ENCODE assay signal across 20 cellular contexts in the genomic region with DNA sequence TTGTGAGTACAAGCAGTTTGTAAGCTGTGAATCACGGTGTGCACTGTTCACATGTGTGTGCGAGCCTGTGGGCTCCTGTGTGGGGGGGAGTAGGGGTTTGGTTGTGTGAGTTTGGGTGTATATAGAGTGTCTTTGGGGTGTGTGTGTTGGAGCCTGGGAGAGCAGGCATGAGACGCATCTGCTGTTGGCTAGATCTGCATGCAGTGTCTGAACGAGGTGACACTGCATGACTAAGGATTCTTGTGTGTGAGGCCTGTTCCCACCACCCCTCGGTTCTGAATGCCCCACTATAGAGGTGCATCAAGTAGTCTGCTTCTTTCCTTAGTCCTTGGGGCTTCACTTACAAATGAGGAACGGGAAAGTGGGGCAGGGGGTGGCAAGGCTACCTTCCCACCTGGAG.
DNase-seq lines count a peak whose midpoint lies in the region; ATAC-seq, FAIRE-seq and TF ChIP-seq lines count a peak whose summit lies in the region.
"Had no signal": no experiment of that assay in that cellular context is flagged by ENCODE, and none has a peak within 500 bp of the region (broad histone marks: within the 10 kb centered on the region; RNA-seq: fewer than 3 reads in every experiment).

No MANE protein-coding gene starts in this region.

- H3K4ac ChIP-seq in H9 (ENCODE audit: low read depth, low read length): no peak overlapping the region

- no peak overlapping the region for H2AFZ ChIP-seq in H9 (ENCODE audit: low read length)

- H3K23me2 ChIP-seq in H9 (ENCODE audit: insufficient read length, low read depth, low read length, poor library complexity, severe bottlenecking): no peaks in the 10 kb centered on the region

- FAIRE-seq in D721Med (lab: Jason Lieb, UNC): no peak
- FAIRE-seq: GM12891, RCC 7860 had no signal

- DNase-seq in DMS153 (lab: John Stamatoyannopoulos, UW) (peak; percentile 15), DMS153 treated with DMSO at 0.1 percent for 48 hours (lab: John Stamatoyannopoulos, UW; ENCODE audit: unreplicated experiment) (no peak), H9 (no peak), endodermal cell (peak; percentile 76), neural crest cell (ENCODE audit: low read depth, low spot score) (no peak), D721Med (ENCODE audit: insufficient read length, low spot score) (no peak)
- no peak for DNase-seq in effector CD8-positive, alpha-beta T cell (lab: John Stamatoyannopoulos, UW)
- DNase-seq: CD4-positive, CD25-positive, alpha-beta regulatory T cell; COR-L47; GOT3; IMR-90; Karpas-422; MG63; NCI-H1092 treated with DMSO at 0.1 percent for 48 hours; NCI-H2029 treated with DMSO at 0.1 percent for 48 hours had no signal

- no peak overlapping the region for H4K8ac ChIP-seq in H9 (replicated peaks; ENCODE audit: insufficient read length, low read depth, low read length)

- ATAC-seq in HG02798 (IDR thresholded peaks at IDR 0.05; ENCODE audit: poor library complexity, unreplicated experiment): no peak
- ATAC-seq: Right ventricle myocardium inferior had no signal

- H3K14ac ChIP-seq in H9 (ENCODE audit: insufficient read depth, low read length): no peak overlapping the region

- H3K9me3 Mint-ChIP-seq in H9 (no peaks in the 10 kb centered on the region), endodermal cell (no peaks in the 10 kb centered on the region), neural crest cell (no peaks in the 10 kb centered on the region)

- no peak overlapping the region for H3K9ac ChIP-seq in H9 (ENCODE audit: extremely low read depth, insufficient read length, low read length)
- no peak overlapping the region for H3K9ac ChIP-seq in endodermal cell (ENCODE audit: extremely low read depth, low read length, poor library complexity, severe bottlenecking)

- peaks cover 9 to 27% of the 10 kb centered on the region in 2 experiments for H3K4me1 Mint-ChIP-seq in H9
- peaks cover 43% of the 10 kb centered on the region for H3K4me1 Mint-ChIP-seq in endodermal cell
- H3K4me1 Mint-ChIP-seq in neural crest cell: peaks cover 18% of the 10 kb centered on the region
- H3K4me1 Mint-ChIP-seq: CD4-positive, CD25-positive, alpha-beta regulatory T cell had no signal

- H3K27ac ChIP-seq in H9 (ENCODE audit: insufficient read length, low read depth, low read length) (no peak overlapping the region), endodermal cell (ENCODE audit: low read depth, low read length) (no peak overlapping the region)
- H3K27ac ChIP-seq: 22Rv1 had no signal

- no peaks in the 10 kb centered on the region for H3K79me2 ChIP-seq in H9 (ENCODE audit: insufficient read depth, low read length)

- no peak overlapping the region for H2BK12ac ChIP-seq in H9 (ENCODE audit: insufficient read length, low read depth, low read length)

- H3K4me3 Mint-ChIP-seq in H9: no peak overlapping the region
- peak overlapping the region; percentile 8 for H3K4me3 Mint-ChIP-seq in endodermal cell
- H3K4me3 Mint-ChIP-seq in neural crest cell: no peak overlapping the region
- H3K4me3 Mint-ChIP-seq: CD4-positive, CD25-positive, alpha-beta regulatory T cell had no signal

- no peak overlapping the region for H4K5ac ChIP-seq in H9 (ENCODE audit: insufficient read length, low read depth, low read length)

- H2BK120ac ChIP-seq in H9 (ENCODE audit: low read depth, low read length, poor library complexity, severe bottlenecking): no peak overlapping the region

- no peak overlapping the region for H2BK15ac ChIP-seq in H9 (ENCODE audit: low read depth, low read length)

- H3K4me3 ChIP-seq in endodermal cell (ENCODE audit: low read length): peak overlapping the region; percentile 19
- H3K4me3 ChIP-seq: MG63 had no signal

- no peaks in the 10 kb centered on the region for H3K36me3 ChIP-seq in endodermal cell (ENCODE audit: control insufficient read depth, insufficient read depth, low read length)
- H3K36me3 ChIP-seq: MG63 had no signal

- no peak overlapping the region for H2BK5ac ChIP-seq in H9 (ENCODE audit: insufficient read length, low read length)

- TF ChIP-seq CTCF in H9 (conservative IDR thresholded peaks at IDR 0.05) (no peak), endodermal cell (conservative IDR thresholded peaks at IDR 0.05) (no peak), neural crest cell (conservative IDR thresholded peaks at IDR 0.05) (no peak), D721Med (IDR thresholded peaks at IDR 0.05; ENCODE audit: insufficient read depth, missing control alignments) (no peak)

- H3K27ac Mint-ChIP-seq in H9 (peak overlapping the region in 2 of 3 experiments; percentile 3 to 42; a peak in 2 of 7 replicates), endodermal cell (peak overlapping the region; percentile 95), neural crest cell (ENCODE audit: unreplicated experiment) (peak overlapping the region; percentile 86)

- no peaks in the 10 kb centered on the region for H3K9me3 ChIP-seq in H9 (ENCODE audit: control insufficient read depth, low read depth, low read length)
- no peaks in the 10 kb centered on the region for H3K9me3 ChIP-seq in endodermal cell (ENCODE audit: control insufficient read depth, low read length)
- H3K9me3 ChIP-seq: MG63 had no signal

- peaks cover 12% of the 10 kb centered on the region for H3K27me3 Mint-ChIP-seq in H9 (ENCODE audit: low read depth)
- peaks cover 4% of the 10 kb centered on the region for H3K27me3 Mint-ChIP-seq in endodermal cell (ENCODE audit: insufficient read depth)
- no peaks in the 10 kb centered on the region for H3K27me3 Mint-ChIP-seq in neural crest cell (ENCODE audit: low read depth)

- H3K4me1 ChIP-seq in H9 (ENCODE audit: insufficient read depth, low read length) (peaks cover 4% of the 10 kb centered on the region; the same call in 1 of the 2 replicates), endodermal cell (ENCODE audit: control insufficient read depth, insufficient read depth, low read length) (peaks cover 27% of the 10 kb centered on the region)

- H2AK5ac ChIP-seq in H9 (ENCODE audit: insufficient read length, low read length): no peak overlapping the region

- H3K56ac ChIP-seq in H9 (ENCODE audit: insufficient read length, low read depth, low read length): no peak overlapping the region

- no peaks in the 10 kb centered on the region for H3K79me1 ChIP-seq in H9 (ENCODE audit: insufficient read depth, low read depth, low read length, poor library complexity, severe bottlenecking)

- no peak overlapping the region for H4K91ac ChIP-seq in H9 (ENCODE audit: insufficient read length, low read depth, low read length)

- H2BK20ac ChIP-seq in H9 (ENCODE audit: low read depth, low read length, poor library complexity, severe bottlenecking): no peak overlapping the region

- H3T11ph ChIP-seq in H9 (ENCODE audit: low read length): no peak overlapping the region

- H4K20me1 ChIP-seq in H9 (ENCODE audit: control insufficient read depth, insufficient read depth, insufficient read length): no peaks in the 10 kb centered on the region

- no peaks in the 10 kb centered on the region for H3K27me3 ChIP-seq in H9 (ENCODE audit: insufficient read depth, low read length)
- no peaks in the 10 kb centered on the region for H3K27me3 ChIP-seq in endodermal cell (ENCODE audit: control insufficient read depth, insufficient read depth, low read length, poor library complexity, severe bottlenecking)
- H3K27me3 ChIP-seq: MG63 had no signal

- no peak overlapping the region for H3K18ac ChIP-seq in H9 (ENCODE audit: insufficient read length, low read depth, low read length)

- H3K36me3 Mint-ChIP-seq in H9 (ENCODE audit: insufficient read depth in 1 of 3, low read depth in 3 of 3) (no peaks in the 10 kb centered on the region), endodermal cell (ENCODE audit: low read depth) (no peaks in the 10 kb centered on the region), neural crest cell (ENCODE audit: low read depth) (no peaks in the 10 kb centered on the region)
- H3K36me3 Mint-ChIP-seq: CD4-positive, CD25-positive, alpha-beta regulatory T cell had no signal

- no CpG with 5 or more reads among the region's 6 CpGs for WGBS in H9 (ENCODE audit: extremely low coverage, insufficient read length, low lambda C conversion rate)
- 67 to 68% methylated on average over 6 of the region's 6 CpGs for WGBS in endodermal cell (ENCODE audit: insufficient coverage in 1 of 2, insufficient read length in 1 of 2), 2 experiments

- no peak overlapping the region for H3K4me2 ChIP-seq in H9 (ENCODE audit: insufficient read depth, insufficient read length, low read length)

- no peak overlapping the region for H3K23ac ChIP-seq in H9 (ENCODE audit: insufficient read length, low read depth, low read length)

Comparison
In these comparisons a context has a peak if more than half of its experiments do, and no peak if none do; other contexts are left out.
1. DNase-seq: peak in DMS153 (single experiment) and endodermal cell (single experiment); none in DMS153 treated with DMSO at 0.1 percent for 48 hours (single experiment), H9 (single experiment), neural crest cell (single experiment), D721Med (single experiment) and effector CD8-positive, alpha-beta T cell (single experiment).
2. H3K27ac Mint-ChIP-seq: peak in every context shown above with its lines; median percentile 95 in endodermal cell; 86 in neural crest cell; 22 in H9.